8 cellular contexts compared by ENCODE assay signal in genomic region chr1:171780583-171781166, GRCh38. TPM values are rescaled to one million over a fixed set of nuclear protein-coding genes. Genes with fewer than 3 reads are reported as not detected.
A peak's percentile ranks its signal among the peaks of the same experiment; 100 is the strongest.
DNase-seq lines count a peak whose midpoint lies in the region; ATAC-seq and TF ChIP-seq lines count a peak whose summit lies in the region.

No MANE protein-coding gene starts in this region.

- no peaks in the 10 kb centered on the region for H3K9me3 Mint-ChIP-seq in activated naive CD4-positive, alpha-beta T cell treated with anti-CD3 and anti-CD28 coated beads for 36 hours
- H3K9me3 Mint-ChIP-seq in type B pancreatic cell, result no peaks in the 10 kb centered on the region

- H3K27ac Mint-ChIP-seq in activated naive CD4-positive, alpha-beta T cell treated with anti-CD3 and anti-CD28 coated beads for 36 hours, result peak overlapping the region; percentile 98
- H3K27ac Mint-ChIP-seq in type B pancreatic cell, result peak overlapping the region; percentile 98

- H3K27ac ChIP-seq in left lung, result peak overlapping the region; percentile 90 to 96

- peak overlapping the region; percentile 100 for H3K4me3 Mint-ChIP-seq in activated naive CD4-positive, alpha-beta T cell treated with anti-CD3 and anti-CD28 coated beads for 36 hours
- H3K4me3 Mint-ChIP-seq in type B pancreatic cell, result peak overlapping the region; percentile 99

- H3K4me1 Mint-ChIP-seq in activated naive CD4-positive, alpha-beta T cell treated with anti-CD3 and anti-CD28 coated beads for 36 hours (ENCODE audit: low read depth), result peaks cover 43% of the 10 kb centered on the region
- peaks cover 30% of the 10 kb centered on the region for H3K4me1 Mint-ChIP-seq in type B pancreatic cell (ENCODE audit: unreplicated experiment)

- intact Hi-C loops in activated naive CD4-positive, alpha-beta T cell treated with anti-CD3 and anti-CD28 coated beads for 36 hours (cut with micrococcal nuclease), result loop anchor here (1.0 to 10.0 kb wide), 11 partner anchors 14 to 1887 kb away; partner anchors contain the start of genes C1orf105, DNM3, FMO4 and PRRC2C
- intact Hi-C loops in left lung (cut with DNase I), result no loop called here

- H3K4me1 ChIP-seq in adipocyte (ENCODE audit: control insufficient read depth, insufficient read depth, low read length), result peaks cover 27% of the 10 kb centered on the region
- peaks cover 21 to 39% of the 10 kb centered on the region in 2 donors for H3K4me1 ChIP-seq in left lung

- H3K27me3 ChIP-seq in adipocyte (replicated peaks; ENCODE audit: control insufficient read depth, insufficient read depth, low read length) (no peaks in the 10 kb centered on the region), left lung (no peaks in the 10 kb centered on the region)

- no peaks in the 10 kb centered on the region for H3K27me3 Mint-ChIP-seq in activated naive CD4-positive, alpha-beta T cell treated with anti-CD3 and anti-CD28 coated beads for 36 hours (ENCODE audit: low read depth)
- peaks cover 5% of the 10 kb centered on the region for H3K27me3 Mint-ChIP-seq in type B pancreatic cell

- no peaks in the 10 kb centered on the region for H3K9me3 ChIP-seq in adipocyte (ENCODE audit: control insufficient read depth, low read length)
- no peaks in the 10 kb centered on the region for H3K9me3 ChIP-seq in left lung

- H3K4me3 ChIP-seq in adipocyte (ENCODE audit: low read length), result peak overlapping the region; percentile 97
- H3K4me3 ChIP-seq in left lung, result peak overlapping the region; percentile 54 to 71

- peaks cover 23% of the 10 kb centered on the region for H3K36me3 Mint-ChIP-seq in activated naive CD4-positive, alpha-beta T cell treated with anti-CD3 and anti-CD28 coated beads for 36 hours (ENCODE audit: low read depth)
- H3K36me3 Mint-ChIP-seq in type B pancreatic cell, result peaks cover 12% of the 10 kb centered on the region

- H3K9ac ChIP-seq in adipocyte (ENCODE audit: low read length), result peak overlapping the region; percentile 97

- TF ChIP-seq CTCF in left lung (IDR thresholded peaks at IDR 0.05) (no peak), type B pancreatic cell (conservative IDR thresholded peaks at IDR 0.05) (no peak)

- CTCF ChIA-PET in activated naive CD4-positive, alpha-beta T cell treated with anti-CD3 and anti-CD28 coated beads for 36 hours (lab: Charles Lee), result interaction anchor here (0.7 to 1.4 kb wide), 2 partner anchors 9 to 126 kb away, joined by 3 to 4 read pairs; no protein-coding TSS in a partner anchor

- H3K36me3 ChIP-seq in adipocyte (ENCODE audit: control insufficient read depth, insufficient read depth, low read length, severe bottlenecking) (peaks cover 18% of the 10 kb centered on the region), left lung (peaks cover 0 to 23% of the 10 kb centered on the region in 2 donors)

- ATAC-seq in left lung, result peak; percentile 2
- ATAC-seq in GM19455 (IDR thresholded peaks at IDR 0.05; ENCODE audit: unreplicated experiment), result no peak
- no peak for ATAC-seq in GM19328 (IDR thresholded peaks at IDR 0.05; ENCODE audit: unreplicated experiment)

- DNase-seq in activated naive CD4-positive, alpha-beta T cell treated with anti-CD3 and anti-CD28 coated beads for 36 hours, result peak; percentile 11
- DNase-seq in activated naive CD4-positive, alpha-beta T cell (lab: John Stamatoyannopoulos, UW), result no peak
- no peak for DNase-seq in adipocyte (ENCODE audit: low read depth)
- no peak for DNase-seq in left lung
- no peak for DNase-seq in type B pancreatic cell (ENCODE audit: extremely low spot score, unreplicated experiment)
- no peak for DNase-seq in NCI-H187 treated with DMSO at 0.1 percent for 48 hours (lab: John Stamatoyannopoulos, UW)

RNA-seq across cellular contexts. Expression of gene METTL13, which starts 0.8 kb away (rescaled TPM):
- 10 to 100 TPM; 39.5 to 40.9 TPM for total RNA-seq in activated naive CD4-positive, alpha-beta T cell treated with anti-CD3 and anti-CD28 coated beads for 36 hours
- total RNA-seq in left lung, result 10 to 100 TPM; 25.1 to 28.2 TPM
- total RNA-seq in type B pancreatic cell (ENCODE audit: low replicate concordance), result 32.9 and 39.8 TPM in 2 replicates

RNA-seq across cellular contexts. Expression of gene VAMP4, which starts 38.8 kb away (rescaled TPM):
- 10 to 100 TPM; 10.5 to 10.9 TPM for total RNA-seq in activated naive CD4-positive, alpha-beta T cell treated with anti-CD3 and anti-CD28 coated beads for 36 hours
- total RNA-seq in left lung (10 to 100 TPM; 14.7 to 18.8 TPM), type B pancreatic cell (ENCODE audit: low replicate concordance) (10.2 TPM in 2 replicates)
